Comparison of ENCODE assay signal across 9 cellular contexts in the genomic region with DNA sequence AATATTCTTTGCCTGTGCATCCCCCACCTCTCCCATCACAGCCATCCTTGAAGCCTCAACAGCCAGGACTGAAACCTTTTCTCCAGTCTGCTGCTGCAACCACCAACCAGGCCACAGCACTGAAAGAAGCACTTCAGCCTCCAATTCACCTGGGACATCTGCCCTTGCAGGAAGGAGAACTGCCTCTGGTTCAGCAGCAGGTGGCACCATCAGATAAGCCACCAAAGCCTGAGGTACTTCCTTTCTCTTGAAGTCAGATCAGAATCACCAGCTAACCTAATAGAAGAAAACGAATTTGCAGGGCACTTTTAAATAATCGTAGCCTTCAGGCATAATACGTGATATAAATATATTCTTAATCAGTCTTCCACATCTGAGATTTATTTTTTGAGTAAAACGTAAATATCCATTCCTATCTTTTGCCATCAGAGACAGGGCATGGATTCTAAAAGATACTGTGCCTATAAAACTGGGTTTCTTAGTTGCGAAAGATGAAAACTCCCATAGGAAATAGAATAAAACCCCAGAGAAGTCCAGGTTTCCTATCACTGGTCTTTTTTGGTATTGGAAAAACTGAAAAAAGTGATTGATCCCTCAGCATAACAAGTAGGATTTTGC. TPM values are rescaled to one million over a fixed set of nuclear protein-coding genes. Genes with fewer than 3 reads are reported as not detected.
DNase-seq lines count a peak whose midpoint lies in the region; ATAC-seq, FAIRE-seq and TF ChIP-seq lines count a peak whose summit lies in the region.
"Had no signal": no experiment of that assay in that cellular context is flagged by ENCODE, and none has a peak within 500 bp of the region (broad histone marks: within the 10 kb centered on the region; RNA-seq: fewer than 3 reads in every experiment).

No MANE protein-coding gene starts in this region.

- H4K20me1 ChIP-seq in neural progenitor cell (ENCODE audit: low read depth) = no peaks in the 10 kb centered on the region

- TF ChIP-seq CTCF in neural progenitor cell (IDR thresholded peaks at IDR 0.05) (peak; percentile 85), suprapubic skin (IDR thresholded peaks at IDR 0.05) (peak; percentile 44 to 55)

- H3K9me3 ChIP-seq in neural progenitor cell (ENCODE audit: low read depth) = no peaks in the 10 kb centered on the region
- H3K9me3 ChIP-seq in suprapubic skin = no peaks in the 10 kb centered on the region

- H3K4me1 ChIP-seq in neural progenitor cell = no peaks in the 10 kb centered on the region
- no peaks in the 10 kb centered on the region for H3K4me1 ChIP-seq in suprapubic skin

- no peak overlapping the region for H3K4me3 Mint-ChIP-seq in activated CD8-positive, alpha-beta memory T cell treated with anti-CD3 and anti-CD28 coated beads, Interleukin-2, amount 10 ng/mL, durations not matched to agents 7 days and 5 days
- no peak overlapping the region for H3K4me3 Mint-ChIP-seq in neural progenitor cell

- FAIRE-seq in HTR-8/SVneo (lab: Jason Lieb, UNC) = no peak
- FAIRE-seq: endometrium had no signal

- H3K36me3 Mint-ChIP-seq in activated CD8-positive, alpha-beta memory T cell treated with anti-CD3 and anti-CD28 coated beads, Interleukin-2, amount 10 ng/mL, durations not matched to agents 7 days and 5 days = no peaks in the 10 kb centered on the region
- H3K36me3 Mint-ChIP-seq in neural progenitor cell = no peaks in the 10 kb centered on the region

- no peaks in the 10 kb centered on the region for H3K36me3 ChIP-seq in neural progenitor cell
- H3K36me3 ChIP-seq in suprapubic skin = no peaks in the 10 kb centered on the region

- no peak for TF ChIP-seq POLR2A in suprapubic skin (IDR thresholded peaks at IDR 0.05)

- H3K4me3 ChIP-seq in neural progenitor cell = no peak overlapping the region
- no peak overlapping the region for H3K4me3 ChIP-seq in suprapubic skin

- H3K4me2 ChIP-seq in neural progenitor cell = no peak overlapping the region

- no peak for TF ChIP-seq EP300 in suprapubic skin (IDR thresholded peaks at IDR 0.05)

- no peak overlapping the region for H3K9ac ChIP-seq in neural progenitor cell

- CTCF ChIA-PET in activated CD8-positive, alpha-beta memory T cell treated with anti-CD3 and anti-CD28 coated beads, Interleukin-2, amount 10 ng/mL, durations not matched to agents 7 days and 5 days (lab: Charles Lee) = interaction anchor here (0.7 to 1.7 kb wide), 5 partner anchors 12 to 1701 kb away, joined by 3 to 4 read pairs (median 4); partner anchors contain the start of gene UTP3

- no peak overlapping the region for H3K27ac Mint-ChIP-seq in activated CD8-positive, alpha-beta memory T cell treated with anti-CD3 and anti-CD28 coated beads, Interleukin-2, amount 10 ng/mL, durations not matched to agents 7 days and 5 days
- H3K27ac Mint-ChIP-seq in neural progenitor cell = no peak overlapping the region

- H3K27me3 Mint-ChIP-seq in activated CD8-positive, alpha-beta memory T cell treated with anti-CD3 and anti-CD28 coated beads, Interleukin-2, amount 10 ng/mL, durations not matched to agents 7 days and 5 days = peaks cover 11% of the 10 kb centered on the region
- H3K27me3 Mint-ChIP-seq in neural progenitor cell (ENCODE audit: insufficient read depth, low read depth) = no peaks in the 10 kb centered on the region

- H3K27me3 ChIP-seq in neural progenitor cell (no peaks in the 10 kb centered on the region), suprapubic skin (no peaks in the 10 kb centered on the region)

- ATAC-seq in GM21576 (IDR thresholded peaks at IDR 0.05; ENCODE audit: unreplicated experiment) (peak; percentile 97), esophagus mucosa (peak; percentile 77)
- ATAC-seq in activated CD8-positive, alpha-beta memory T cell treated with anti-CD3 and anti-CD28 coated beads, Interleukin-2, amount 10 ng/mL, durations not matched to agents 7 days and 5 days = peak; percentile 91

- H3K27ac ChIP-seq in neural progenitor cell = no peak overlapping the region
- H3K27ac ChIP-seq in suprapubic skin = no peak overlapping the region

- H3K4me1 Mint-ChIP-seq in activated CD8-positive, alpha-beta memory T cell treated with anti-CD3 and anti-CD28 coated beads, Interleukin-2, amount 10 ng/mL, durations not matched to agents 7 days and 5 days = no peaks in the 10 kb centered on the region
- no peaks in the 10 kb centered on the region for H3K4me1 Mint-ChIP-seq in neural progenitor cell

- H3K79me2 ChIP-seq in neural progenitor cell (ENCODE audit: low read depth) = no peaks in the 10 kb centered on the region

- WGBS in suprapubic skin = 33% methylated on average over 5 of the region's 5 CpGs

- H3F3A ChIP-seq in neural progenitor cell (ENCODE audit: low read depth) = no peaks in the 10 kb centered on the region

- H2AFZ ChIP-seq in neural progenitor cell (replicated peaks) = no peak overlapping the region

- no peaks in the 10 kb centered on the region for H3K9me3 Mint-ChIP-seq in activated CD8-positive, alpha-beta memory T cell treated with anti-CD3 and anti-CD28 coated beads, Interleukin-2, amount 10 ng/mL, durations not matched to agents 7 days and 5 days (ENCODE audit: low read depth)
- H3K9me3 Mint-ChIP-seq in neural progenitor cell = no peaks in the 10 kb centered on the region

- peak; percentile 48 for DNase-seq in Daoy (ENCODE audit: low read depth)
- peak; percentile 31 for DNase-seq in HTR-8/SVneo (ENCODE audit: insufficient read length, low spot score)
- DNase-seq in NK-92 treated with Interleukin-12 subunit alpha and Interleukin-12 subunit beta, amount 100 ng/mL, for 24 hours (lab: John Stamatoyannopoulos, UW) = peak; percentile 11
- peak; percentile 82 for DNase-seq in activated CD8-positive, alpha-beta memory T cell treated with anti-CD3 and anti-CD28 coated beads, Interleukin-2, amount 10 ng/mL, durations not matched to agents 7 days and 5 days
- DNase-seq in neural progenitor cell (ENCODE audit: low spot score) = peak; percentile 78
- DNase-seq in suprapubic skin (ENCODE audit: low spot score in 2 of 2) = no peak

RNA-seq across cellular contexts. Expression of gene AMBN, which starts 9.5 kb away (rescaled TPM):
- 0.06 TPM in 1 of 2 replicates, not detected in the other for total RNA-seq in Daoy (2014; rRNA removed; shearing (Covaris generic))
- total RNA-seq in activated CD8-positive, alpha-beta memory T cell treated with anti-CD3 and anti-CD28 coated beads, Interleukin-2, amount 10 ng/mL, durations not matched to agents 7 days and 5 days = not detected
- total RNA-seq in esophagus mucosa (not detected), neural progenitor cell (ENCODE audit: low replicate concordance) (0.15 TPM in 1 of 2 replicates, not detected in the other), suprapubic skin (under 1 TPM in 2 of 4 donors, not detected in 2; 0.42 to 0.68 TPM)

RNA-seq across cellular contexts. Expression of gene ENAM, which starts 27.0 kb away (rescaled TPM):
- total RNA-seq in Daoy (2014; rRNA removed; shearing (Covaris generic)) = not detected in 2 replicates
- not detected for total RNA-seq in activated CD8-positive, alpha-beta memory T cell treated with anti-CD3 and anti-CD28 coated beads, Interleukin-2, amount 10 ng/mL, durations not matched to agents 7 days and 5 days
- total RNA-seq in esophagus mucosa (not detected), neural progenitor cell (ENCODE audit: low replicate concordance) (not detected in 2 replicates), suprapubic skin (not detected)

Comparison
In these comparisons a context has a peak if more than half of its experiments do, and no peak if none do; other contexts are left out.
1. DNase-seq: peak in Daoy (single experiment), HTR-8/SVneo (single experiment), NK-92 treated with Interleukin-12 subunit alpha and Interleukin-12 subunit beta, amount 100 ng/mL, for 24 hours (single experiment), activated CD8-positive, alpha-beta memory T cell treated with anti-CD3 and anti-CD28 coated beads, Interleukin-2, amount 10 ng/mL, durations not matched to agents 7 days and 5 days (single experiment) and neural progenitor cell (single experiment); none in suprapubic skin (0 of 2).
2. Peak in every context shown above with its lines, with median percentiles within 50 percentile points of each other: ATAC-seq.